In the genomic region with DNA sequence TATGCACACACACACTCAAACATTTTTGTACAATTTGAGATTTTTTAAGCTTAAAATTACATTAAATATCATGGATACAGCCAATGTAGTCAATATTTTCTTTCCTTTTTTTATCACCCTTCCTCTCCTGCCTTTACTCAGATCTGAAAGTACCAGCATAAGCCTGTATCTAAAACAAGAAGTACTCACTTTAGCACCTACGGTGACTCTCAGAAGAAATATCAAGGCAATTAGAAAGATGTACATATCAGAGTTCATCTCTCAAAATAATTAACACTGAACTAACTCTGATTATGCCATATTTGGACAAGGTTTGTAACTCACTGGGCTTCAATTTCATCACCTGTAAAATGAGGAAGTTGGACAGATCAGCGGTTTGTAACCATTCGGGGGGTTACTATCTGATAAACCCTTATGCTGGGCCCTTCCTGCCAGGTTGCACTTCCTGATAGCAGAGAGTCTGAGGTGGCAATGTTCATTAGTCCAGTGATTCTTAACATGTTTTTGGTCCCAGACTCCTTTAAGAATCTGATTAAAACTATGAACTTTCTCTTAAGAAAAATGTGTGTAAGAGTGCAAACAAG, we compare ENCODE assay signal across 8 cellular contexts. TPM values are rescaled to one million over a fixed set of nuclear protein-coding genes. Genes with fewer than 3 reads are reported as not detected.
A peak's percentile ranks its signal among the peaks of the same experiment; 100 is the strongest.
DNase-seq lines count a peak whose midpoint lies in the region; ATAC-seq and FAIRE-seq lines count a peak whose summit lies in the region.

No MANE protein-coding gene starts in this region.

- peak overlapping the region; percentile 40 to 73 (median 48) for H3K4me3 Mint-ChIP-seq in IgD-negative memory B cell

- ATAC-seq in GM21619 (IDR thresholded peaks at IDR 0.05; ENCODE audit: unreplicated experiment) (peak; percentile 96), left colon (no peak)

- intact Hi-C loops in left colon (cut with DNase I, micrococcal nuclease), result no loop called here

- peaks cover 0 to 2% (median 0%) of the 10 kb centered on the region in 3 donors for H3K9me3 Mint-ChIP-seq in IgD-negative memory B cell

- DNase-seq in GM18507 (ENCODE audit: extremely low spot score, insufficient read length, low read depth) (peak; percentile 3), NCI-H345 treated with DMSO at 0.1 percent for 48 hours (lab: John Stamatoyannopoulos, UW; ENCODE audit: unreplicated experiment) (no peak), left colon (no peak), kidney tubule cell (ENCODE audit: low spot score) (no peak)
- no peak for DNase-seq in stimulated activated CD4-positive, alpha-beta T cell treated with anti-CD3 and anti-CD28 coated beads, Interleukin-1b, Interleukin-23, amount 100 ng/mL, for 48 hours

- H3K27ac Mint-ChIP-seq in IgD-negative memory B cell, result peak overlapping the region; percentile 16 to 93 (median 66)

- no peaks in the 10 kb centered on the region for H3K27me3 Mint-ChIP-seq in IgD-negative memory B cell

- peak; percentile 99 for FAIRE-seq in GM18507 (lab: Jason Lieb, UNC)
- FAIRE-seq in colon (lab: Jason Lieb, UNC), result peak; percentile 31

- no peaks in the 10 kb centered on the region for H3K36me3 Mint-ChIP-seq in IgD-negative memory B cell

- peaks cover 26 to 46% (median 40%) of the 10 kb centered on the region in 3 donors for H3K4me1 Mint-ChIP-seq in IgD-negative memory B cell

RNA-seq across cellular contexts. Expression of a gene that starts 5.7 kb away (rescaled TPM):
- 2.9 TPM for polyA plus RNA-seq in IgD-negative memory B cell
- total RNA-seq in left colon, result 1 to 10 TPM in 1 of 2 donors, under 1 TPM in 1; 0.46 to 1.1 TPM
